8 cellular contexts compared by ENCODE assay signal in the genomic region with DNA sequence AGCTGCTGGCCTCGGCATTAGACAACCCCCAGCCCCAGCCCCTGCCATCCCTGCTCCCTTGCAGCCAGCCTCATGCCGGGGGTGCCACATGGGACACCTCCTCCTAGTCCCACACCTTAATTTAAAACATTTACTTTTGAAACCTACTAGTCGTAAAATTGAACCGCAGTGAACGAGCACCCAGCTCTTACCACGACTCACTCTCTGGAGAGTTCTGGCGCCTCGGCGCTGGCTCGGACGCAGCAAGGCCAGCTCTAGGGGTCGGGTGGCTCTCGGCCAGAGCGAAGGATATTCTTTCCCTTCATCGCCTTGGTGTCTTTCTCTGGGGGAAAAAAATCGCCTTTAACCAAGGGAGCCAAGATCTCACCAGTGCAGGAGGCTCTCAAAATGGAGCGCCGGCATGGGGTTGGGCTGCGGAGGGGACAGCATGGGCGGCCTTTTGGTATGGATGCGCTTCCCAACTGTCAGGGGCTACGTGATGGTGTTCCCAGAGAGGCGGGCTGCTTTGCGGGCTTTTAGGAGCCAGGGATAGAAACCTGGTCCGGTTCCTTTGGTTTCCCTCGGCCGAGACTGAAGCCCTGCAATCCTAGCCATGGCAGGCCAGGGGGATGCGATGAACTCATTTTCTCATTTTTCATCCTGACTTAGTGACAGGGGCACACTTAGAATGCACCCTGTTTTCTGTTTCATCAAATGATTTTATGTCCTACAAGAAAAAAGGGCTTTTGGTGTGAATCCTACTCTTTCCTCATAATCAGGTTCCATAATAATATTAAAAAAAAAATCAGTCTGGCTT. TPM values are rescaled to one million over a fixed set of nuclear protein-coding genes. Genes with fewer than 3 reads are reported as not detected.
DNase-seq lines count a peak whose midpoint lies in the region; ATAC-seq and TF ChIP-seq lines count a peak whose summit lies in the region.

No MANE protein-coding gene starts in this region.

- CTCF ChIA-PET in T-cell (lab: Charles Lee) = interaction anchor here in 1 of 2 donors (0.6 to 3.7 kb wide), 10 partner anchors 22 to 1161 kb away, joined by 3 to 38 read pairs (median 3); a partner anchor contains a TSS

- DNase-seq in T-cell = no peak
- no peak for DNase-seq in fibroblast of the aortic adventitia (ENCODE audit: low read depth)
- no peak for DNase-seq in progenitor cell of endocrine pancreas (ENCODE audit: low spot score, unreplicated experiment)
- DNase-seq in midbrain (lab: John Stamatoyannopoulos, UW) = no peak
- DNase-seq in NCI-H1436 treated with DMSO at 0.1 percent for 48 hours (lab: John Stamatoyannopoulos, UW) = no peak

- no peak for ATAC-seq in T-cell (replicated peaks in 1 of 4)
- ATAC-seq in GM18909 (IDR thresholded peaks at IDR 0.05; ENCODE audit: poor library complexity, unreplicated experiment) = no peak
- no peak for ATAC-seq in GM19455 (IDR thresholded peaks at IDR 0.05; ENCODE audit: unreplicated experiment)

- H3K4me1 Mint-ChIP-seq in T-cell (peaks cover 70 to 74% (median 73%) of the 10 kb centered on the region in 3 donors), progenitor cell of endocrine pancreas (ENCODE audit: low read depth) (peaks cover 14% of the 10 kb centered on the region)

- H3K36me3 Mint-ChIP-seq in T-cell (peaks cover 4% of the 10 kb centered on the region), progenitor cell of endocrine pancreas (ENCODE audit: insufficient read depth) (no peaks in the 10 kb centered on the region)

- H3K9me3 Mint-ChIP-seq in T-cell (no peaks in the 10 kb centered on the region), progenitor cell of endocrine pancreas (ENCODE audit: low read depth) (no peaks in the 10 kb centered on the region)

- H3K27ac Mint-ChIP-seq in T-cell (peak overlapping the region; percentile 66 to 74), progenitor cell of endocrine pancreas (no peak overlapping the region)

- POLR2A ChIA-PET in T-cell (lab: Charles Lee) = interaction anchor here (0.7 to 1.6 kb wide), 4 partner anchors 25 to 675 kb away, joined by 3 to 5 read pairs (median 4); no protein-coding TSS in a partner anchor

- no peaks in the 10 kb centered on the region for H3K27me3 Mint-ChIP-seq in T-cell
- H3K27me3 Mint-ChIP-seq in progenitor cell of endocrine pancreas = peaks cover 45% of the 10 kb centered on the region

- peak overlapping the region; percentile 74; the same call in 1 of the 2 replicates for H3K4me3 ChIP-seq in GM08714 (ENCODE audit: low read length)
- H3K4me3 ChIP-seq in fibroblast of the aortic adventitia (ENCODE audit: low read depth, low read length) = peak overlapping the region; percentile 83

- H3K4me3 Mint-ChIP-seq in T-cell (peak overlapping the region; percentile 86 to 99 (median 93)), progenitor cell of endocrine pancreas (ENCODE audit: low read depth) (peak overlapping the region; percentile 78)

- TF ChIP-seq CTCF in fibroblast of the aortic adventitia (IDR thresholded peaks at IDR 0.05; ENCODE audit: insufficient read depth, low read length) (no peak), progenitor cell of endocrine pancreas (IDR thresholded peaks at IDR 0.05; ENCODE audit: unreplicated experiment) (no peak)

RNA-seq across cellular contexts. Expression of a gene that starts 2.0 kb away (rescaled TPM):
- total RNA-seq in T-cell = 10 to 100 TPM; 39.5 to 87.3 (median 83.2) TPM
- 6.5 and 34.4 TPM in 2 replicates for total RNA-seq in fibroblast of the aortic adventitia (ENCODE audit: low replicate concordance)
- total RNA-seq in progenitor cell of endocrine pancreas = 16.5 and 16.8 TPM in 2 replicates
